10 cellular contexts compared by ENCODE assay signal in genomic region chr11:66981976-66982578, GRCh38. TPM values are rescaled to one million over a fixed set of nuclear protein-coding genes. Genes with fewer than 3 reads are reported as not detected.
A peak's percentile ranks its signal among the peaks of the same experiment; 100 is the strongest.
DNase-seq lines count a peak whose midpoint lies in the region; ATAC-seq and TF ChIP-seq lines count a peak whose summit lies in the region.
"Had no signal": no experiment of that assay in that cellular context is flagged by ENCODE, and none has a peak within 500 bp of the region (broad histone marks: within the 10 kb centered on the region; RNA-seq: fewer than 3 reads in every experiment).

No MANE protein-coding gene starts in this region.

- peak; percentile 17 for TF ChIP-seq CTCF in foreskin keratinocyte (conservative IDR thresholded peaks at IDR 0.05)

- DNase-seq in NCI-H187 (lab: John Stamatoyannopoulos, UW) (peak; percentile 27 to 36), NCI-H187 treated with DMSO at 0.1 percent for 48 hours (lab: John Stamatoyannopoulos, UW) (no peak), NCI-H146 (lab: John Stamatoyannopoulos, UW) (peak; percentile 86), SW480 (ENCODE audit: low spot score) (peak; percentile 83), foreskin keratinocyte (peak; percentile 71 to 86), skeletal muscle cell (ENCODE audit: low read depth) (peak; percentile 68)

- H3K4me1 ChIP-seq in foreskin keratinocyte, result peaks cover 6% of the 10 kb centered on the region

- ATAC-seq in foreskin keratinocyte, result peak; percentile 70
- ATAC-seq in GM18502 (IDR thresholded peaks at IDR 0.05; ENCODE audit: poor library complexity, unreplicated experiment), result no peak
- no peak for ATAC-seq in GM18873 (IDR thresholded peaks at IDR 0.05; ENCODE audit: low FRiP score, unreplicated experiment)
- ATAC-seq: naive thymus-derived CD4-positive, alpha-beta T cell had no signal

- H3K27ac ChIP-seq in foreskin keratinocyte, result no peak overlapping the region

- H3K4me3 ChIP-seq in skeletal muscle cell (ENCODE audit: low read depth, low read length), result no peak overlapping the region

- H3K27me3 ChIP-seq in foreskin keratinocyte, result no peaks in the 10 kb centered on the region

RNA-seq across cellular contexts. Expression of gene C11orf86, which starts 7.0 kb away (rescaled TPM):
- not detected in 2 replicates for total RNA-seq in foreskin keratinocyte
- polyA plus RNA-seq in foreskin keratinocyte, result not detected in 2 replicates
- total RNA-seq: naive thymus-derived CD4-positive, alpha-beta T cell; T-helper 1 cell treated with Interleukin-12 subunit alpha and Interleukin-12 subunit beta and Interleukin-4 antibody, amounts not matched to agents 30 ng/mL and 1 ng/mL, for 36 hours had no signal
- polyA plus RNA-seq: naive thymus-derived CD4-positive, alpha-beta T cell had no signal

RNA-seq across cellular contexts. Expression of gene PC, which starts 23.9 kb away (rescaled TPM):
- total RNA-seq in foreskin keratinocyte, result 40.2 and 41.3 TPM in 2 replicates
- polyA plus RNA-seq in foreskin keratinocyte, result 44.9 and 46.0 TPM in 2 replicates

RNA-seq across cellular contexts. Expression of gene SYT12, which starts 40.9 kb away (rescaled TPM):
- 0.10 and 0.25 TPM in 2 replicates for total RNA-seq in foreskin keratinocyte
- 0.09 and 0.11 TPM in 2 replicates for polyA plus RNA-seq in foreskin keratinocyte
- total RNA-seq: naive thymus-derived CD4-positive, alpha-beta T cell; T-helper 1 cell treated with Interleukin-12 subunit alpha and Interleukin-12 subunit beta and Interleukin-4 antibody, amounts not matched to agents 30 ng/mL and 1 ng/mL, for 36 hours had no signal
- polyA plus RNA-seq: naive thymus-derived CD4-positive, alpha-beta T cell had no signal
